ENCODE assay signal across 30 cellular contexts in the genomic region with DNA sequence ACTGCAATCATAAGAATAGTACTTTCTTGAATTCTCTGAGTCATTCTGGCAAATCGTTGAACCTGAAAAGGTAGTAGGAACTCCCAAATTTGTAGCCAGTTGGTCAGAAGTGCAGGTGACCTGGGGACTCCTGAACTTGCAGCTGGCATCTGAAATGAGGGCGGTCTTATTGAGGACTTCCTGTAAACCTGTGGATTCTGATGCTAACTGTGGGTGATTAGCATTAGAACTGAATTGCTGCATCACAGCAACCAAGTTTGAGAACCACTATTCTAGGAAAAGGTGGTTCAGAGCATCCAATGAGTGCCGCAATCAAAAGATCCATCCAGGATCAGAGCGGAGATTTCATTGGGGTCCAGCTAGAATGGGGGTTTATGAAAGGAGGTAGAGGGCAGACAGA.
"Had no signal": no experiment of that assay in that cellular context is flagged by ENCODE, and none has a peak within 500 bp of the region (broad histone marks: within the 10 kb centered on the region; RNA-seq: fewer than 3 reads in every experiment).

No MANE protein-coding gene starts in this region.

- DNase-seq: activated B cell treated with CpG ODN at 0.5 μM for 24 hours; activated CD4-positive, alpha-beta memory T cell treated with anti-CD3 and anti-CD28 coated beads for 36 hours; activated CD4-positive, alpha-beta T cell treated with anti-CD3 and anti-CD28 coated beads for 48 hours; activated CD8-positive, alpha-beta memory T cell treated with anti-CD3 and anti-CD28 coated beads, Interleukin-2, amount 10 ng/mL, durations not matched to agents 7 days and 5 days; activated CD8-positive, alpha-beta memory T cell treated with anti-CD3 and anti-CD28 coated beads, Interleukin-2, amount 50 U/mL, for 4 hours; activated CD8-positive, alpha-beta T cell treated with anti-CD3 and anti-CD28 coated beads, Interleukin-2, amount 10 ng/mL, durations not matched to agents 7 days and 5 days; activated gamma-delta T cell; activated naive CD4-positive, alpha-beta T cell; activated naive CD4-positive, alpha-beta T cell treated with anti-CD3 and anti-CD28 coated beads, Interleukin-2, amount 10 ng/mL, durations not matched to agents 7 days and 5 days; activated naive CD8-positive, alpha-beta T cell treated with anti-CD3 and anti-CD28 coated beads, Interleukin-2, amount 10 ng/mL, durations not matched to agents 7 days and 5 days; activated T-cell treated with anti-CD3 and anti-CD28 coated beads, Interleukin-2, amount 50 U/mL, for 1 hour; activated T-cell treated with anti-CD3 and anti-CD28 coated beads, Interleukin-2, amount 50 U/mL, for 48 hours; central memory CD4-positive, alpha-beta T cell; cerebellar nuclear complex; colonic mucosa; effector CD8-positive, alpha-beta T cell; esophagus squamous epithelium; foreskin melanocyte; head of caudate nucleus; T-helper 1 cell; T-helper 17 cell had no signal

- H3K4me1 ChIP-seq: breast epithelium, colonic mucosa had no signal

- H3K36me3 Mint-ChIP-seq: activated CD4-positive, alpha-beta memory T cell treated with anti-CD3 and anti-CD28 coated beads for 36 hours; activated CD8-positive, alpha-beta memory T cell treated with anti-CD3 and anti-CD28 coated beads, Interleukin-2, amount 10 ng/mL, durations not matched to agents 7 days and 5 days; activated naive CD4-positive, alpha-beta T cell treated with anti-CD3 and anti-CD28 coated beads, Interleukin-2, amount 10 ng/mL, durations not matched to agents 7 days and 5 days; activated naive CD4-positive, alpha-beta T cell treated with anti-CD3 and anti-CD28 coated beads, Interleukin-2, amount 50 U/mL, for 72 hours; activated naive CD8-positive, alpha-beta T cell treated with anti-CD3 and anti-CD28 coated beads, Interleukin-2, amount 10 ng/mL, durations not matched to agents 7 days and 5 days; brain had no signal

- H3K4me3 Mint-ChIP-seq: activated B cell treated with CpG ODN at 0.5 μM for 24 hours; activated CD4-positive, alpha-beta memory T cell treated with anti-CD3 and anti-CD28 coated beads for 36 hours; activated CD8-positive, alpha-beta memory T cell treated with anti-CD3 and anti-CD28 coated beads, Interleukin-2, amount 10 ng/mL, durations not matched to agents 7 days and 5 days; activated CD8-positive, alpha-beta T cell treated with anti-CD3 and anti-CD28 coated beads, Interleukin-2, amount 10 ng/mL, durations not matched to agents 7 days and 5 days; activated naive CD4-positive, alpha-beta T cell treated with anti-CD3 and anti-CD28 coated beads, Interleukin-2, amount 10 ng/mL, durations not matched to agents 7 days and 5 days; activated naive CD8-positive, alpha-beta T cell treated with anti-CD3 and anti-CD28 coated beads, Interleukin-2, amount 10 ng/mL, durations not matched to agents 7 days and 5 days; brain; T-helper 17 cell had no signal

- H3K27me3 Mint-ChIP-seq: activated B cell treated with CpG ODN at 0.5 μM for 24 hours; activated CD4-positive, alpha-beta memory T cell treated with anti-CD3 and anti-CD28 coated beads for 36 hours; activated CD8-positive, alpha-beta memory T cell treated with anti-CD3 and anti-CD28 coated beads, Interleukin-2, amount 10 ng/mL, durations not matched to agents 7 days and 5 days; brain; T-helper 17 cell had no signal

- H3K27me3 ChIP-seq: ascending aorta, breast epithelium, cardiac muscle cell, colonic mucosa, esophagus squamous epithelium had no signal

- H3K4me1 Mint-ChIP-seq: activated B cell treated with CpG ODN at 0.5 μM for 24 hours; activated CD8-positive, alpha-beta memory T cell treated with anti-CD3 and anti-CD28 coated beads, Interleukin-2, amount 10 ng/mL, durations not matched to agents 7 days and 5 days; activated naive CD4-positive, alpha-beta T cell treated with anti-CD3 and anti-CD28 coated beads, Interleukin-2, amount 10 ng/mL, durations not matched to agents 7 days and 5 days; activated naive CD8-positive, alpha-beta T cell treated with anti-CD3 and anti-CD28 coated beads, Interleukin-2, amount 10 ng/mL, durations not matched to agents 7 days and 5 days; T-helper 17 cell had no signal

- H3K36me3 ChIP-seq: ascending aorta, breast epithelium, cardiac muscle cell, colonic mucosa, esophagus squamous epithelium had no signal

- H3K27ac Mint-ChIP-seq: activated B cell treated with CpG ODN at 0.5 μM for 24 hours; activated CD4-positive, alpha-beta memory T cell treated with anti-CD3 and anti-CD28 coated beads for 36 hours; activated CD8-positive, alpha-beta memory T cell treated with anti-CD3 and anti-CD28 coated beads, Interleukin-2, amount 10 ng/mL, durations not matched to agents 7 days and 5 days; activated CD8-positive, alpha-beta T cell treated with anti-CD3 and anti-CD28 coated beads, Interleukin-2, amount 10 ng/mL, durations not matched to agents 7 days and 5 days; activated naive CD4-positive, alpha-beta T cell treated with anti-CD3 and anti-CD28 coated beads, Interleukin-2, amount 10 ng/mL, durations not matched to agents 7 days and 5 days; activated naive CD4-positive, alpha-beta T cell treated with anti-CD3 and anti-CD28 coated beads, Interleukin-2, amount 50 U/mL, for 72 hours; activated naive CD8-positive, alpha-beta T cell treated with anti-CD3 and anti-CD28 coated beads, Interleukin-2, amount 10 ng/mL, durations not matched to agents 7 days and 5 days; brain; T-helper 17 cell had no signal

- H3K4me3 ChIP-seq: ascending aorta, breast epithelium, cardiac muscle cell, colonic mucosa, esophagus squamous epithelium had no signal

- H3K9me3 Mint-ChIP-seq: activated B cell treated with CpG ODN at 0.5 μM for 24 hours; activated CD4-positive, alpha-beta memory T cell treated with anti-CD3 and anti-CD28 coated beads for 36 hours; activated naive CD4-positive, alpha-beta T cell treated with anti-CD3 and anti-CD28 coated beads, Interleukin-2, amount 10 ng/mL, durations not matched to agents 7 days and 5 days; activated naive CD4-positive, alpha-beta T cell treated with anti-CD3 and anti-CD28 coated beads, Interleukin-2, amount 50 U/mL, for 72 hours; activated naive CD8-positive, alpha-beta T cell treated with anti-CD3 and anti-CD28 coated beads, Interleukin-2, amount 10 ng/mL, durations not matched to agents 7 days and 5 days had no signal

- H3K27ac ChIP-seq: ascending aorta, breast epithelium, cardiac muscle cell, colonic mucosa, epithelial cell of prostate, esophagus squamous epithelium, VCaP had no signal

- H3K9me3 ChIP-seq: ascending aorta, breast epithelium, colonic mucosa, esophagus squamous epithelium had no signal

- FAIRE-seq: endometrium, endothelial cell of umbilical vein had no signal
